ENCODE assay signal across 8 cellular contexts in genomic region chr15:92011611-92012367, GRCh38.
DNase-seq lines count a peak whose midpoint lies in the region; ATAC-seq and TF ChIP-seq lines count a peak whose summit lies in the region.

No MANE protein-coding gene starts in this region.

- H3K4me1 Mint-ChIP-seq in activated CD4-positive, alpha-beta T cell treated with anti-CD3 and anti-CD28 coated beads for 36 hours: peaks cover 73% of the 10 kb centered on the region
- peaks cover 38% of the 10 kb centered on the region for H3K4me1 Mint-ChIP-seq in T-helper 2 cell treated with Interferon-gamma antibody and Interleukin-4, amounts not matched to agents 5 μg/mL and 100 μg/mL, for 36 hours (ENCODE audit: low read depth)
- peaks cover 74% of the 10 kb centered on the region for H3K4me1 Mint-ChIP-seq in stimulated activated effector memory CD8-positive, alpha-beta T cell treated with anti-CD3 and anti-CD28 coated beads, Interleukin-12 subunit alpha, Interleukin-12 subunit beta, amount 100 ng/mL, for 72 hours

- no peaks in the 10 kb centered on the region for H3K36me3 Mint-ChIP-seq in activated CD4-positive, alpha-beta T cell treated with anti-CD3 and anti-CD28 coated beads for 36 hours (ENCODE audit: low read depth)
- H3K36me3 Mint-ChIP-seq in T-helper 2 cell treated with Interferon-gamma antibody and Interleukin-4, amounts not matched to agents 5 μg/mL and 100 μg/mL, for 36 hours (ENCODE audit: low read depth): no peaks in the 10 kb centered on the region
- H3K36me3 Mint-ChIP-seq in stimulated activated effector memory CD8-positive, alpha-beta T cell treated with anti-CD3 and anti-CD28 coated beads, Interleukin-12 subunit alpha, Interleukin-12 subunit beta, amount 100 ng/mL, for 72 hours: no peaks in the 10 kb centered on the region

- no peaks in the 10 kb centered on the region for H3K27me3 Mint-ChIP-seq in activated CD4-positive, alpha-beta T cell treated with anti-CD3 and anti-CD28 coated beads for 36 hours
- H3K27me3 Mint-ChIP-seq in T-helper 2 cell treated with Interferon-gamma antibody and Interleukin-4, amounts not matched to agents 5 μg/mL and 100 μg/mL, for 36 hours (ENCODE audit: low read depth): no peaks in the 10 kb centered on the region

- POLR2A ChIA-PET in activated CD4-positive, alpha-beta T cell treated with anti-CD3 and anti-CD28 coated beads for 36 hours (lab: Charles Lee): interaction anchor here (0.6 to 0.7 kb wide), 2 partner anchors 794 to 832 kb away, joined by 3 to 6 read pairs; no protein-coding TSS in a partner anchor

- CTCF ChIA-PET in activated CD4-positive, alpha-beta T cell treated with anti-CD3 and anti-CD28 coated beads for 36 hours (lab: Charles Lee): interaction anchor here (0.7 to 1.3 kb wide), 3 partner anchors 117 to 306 kb away, joined by 3 to 4 read pairs (median 4); no protein-coding TSS in a partner anchor

- no peak for TF ChIP-seq POLR2A in erythroblast (IDR thresholded peaks at IDR 0.05; ENCODE audit: low read length)

- ATAC-seq in activated CD4-positive, alpha-beta T cell treated with anti-CD3 and anti-CD28 coated beads for 36 hours: peak; percentile 88
- ATAC-seq in stimulated activated effector memory CD8-positive, alpha-beta T cell treated with anti-CD3 and anti-CD28 coated beads, Interleukin-12 subunit alpha, Interleukin-12 subunit beta, amount 100 ng/mL, for 72 hours: peak; percentile 79

- H3K9me3 Mint-ChIP-seq in activated CD4-positive, alpha-beta T cell treated with anti-CD3 and anti-CD28 coated beads for 36 hours (ENCODE audit: low read depth): no peaks in the 10 kb centered on the region
- no peaks in the 10 kb centered on the region for H3K9me3 Mint-ChIP-seq in T-helper 2 cell treated with Interferon-gamma antibody and Interleukin-4, amounts not matched to agents 5 μg/mL and 100 μg/mL, for 36 hours
- no peaks in the 10 kb centered on the region for H3K9me3 Mint-ChIP-seq in stimulated activated effector memory CD8-positive, alpha-beta T cell treated with anti-CD3 and anti-CD28 coated beads, Interleukin-12 subunit alpha, Interleukin-12 subunit beta, amount 100 ng/mL, for 72 hours

- intact Hi-C loops in activated CD4-positive, alpha-beta T cell treated with anti-CD3 and anti-CD28 coated beads for 36 hours (cut with DNase I, micrococcal nuclease): loop anchor here (1.0 to 5.0 kb wide), 4 partner anchors 56 to 154 kb away; no protein-coding TSS in a partner anchor

- peak overlapping the region; percentile 73 for H3K27ac Mint-ChIP-seq in activated CD4-positive, alpha-beta T cell treated with anti-CD3 and anti-CD28 coated beads for 36 hours
- H3K27ac Mint-ChIP-seq in T-helper 2 cell treated with Interferon-gamma antibody and Interleukin-4, amounts not matched to agents 5 μg/mL and 100 μg/mL, for 36 hours: peak overlapping the region; percentile 41
- H3K27ac Mint-ChIP-seq in stimulated activated effector memory CD8-positive, alpha-beta T cell treated with anti-CD3 and anti-CD28 coated beads, Interleukin-12 subunit alpha, Interleukin-12 subunit beta, amount 100 ng/mL, for 72 hours: peak overlapping the region; percentile 22

- DNase-seq in activated CD4-positive, alpha-beta T cell treated with anti-CD3 and anti-CD28 coated beads for 36 hours: peak; percentile 69
- no peak for DNase-seq in activated CD4-positive, alpha-beta T cell treated with anti-CD3 and anti-CD28 coated beads for 4 hours
- peak; percentile 12 for DNase-seq in T-helper 2 cell treated with Interferon-gamma antibody and Interleukin-4, amounts not matched to agents 5 μg/mL and 100 μg/mL, for 36 hours (ENCODE audit: low spot score)
- peak; percentile 30 for DNase-seq in globus pallidus (ENCODE audit: low spot score)
- no peak for DNase-seq in stimulated activated effector memory CD8-positive, alpha-beta T cell treated with anti-CD3 and anti-CD28 coated beads, Interleukin-12 subunit alpha, Interleukin-12 subunit beta, amount 100 ng/mL, for 72 hours (ENCODE audit: low spot score in 2 of 2)
- DNase-seq in GM19240 (ENCODE audit: insufficient read length, low spot score): no peak
- no peak for DNase-seq in erythroblast (lab: John Stamatoyannopoulos, UW)
- DNase-seq in 8988T: no peak

- peak overlapping the region; percentile 53 for H3K4me3 Mint-ChIP-seq in activated CD4-positive, alpha-beta T cell treated with anti-CD3 and anti-CD28 coated beads for 36 hours
- peak overlapping the region; percentile 53 for H3K4me3 Mint-ChIP-seq in T-helper 2 cell treated with Interferon-gamma antibody and Interleukin-4, amounts not matched to agents 5 μg/mL and 100 μg/mL, for 36 hours
- H3K4me3 Mint-ChIP-seq in stimulated activated effector memory CD8-positive, alpha-beta T cell treated with anti-CD3 and anti-CD28 coated beads, Interleukin-12 subunit alpha, Interleukin-12 subunit beta, amount 100 ng/mL, for 72 hours: peak overlapping the region; percentile 49

Comparison
In these comparisons a context has a peak if more than half of its experiments do, and no peak if none do; other contexts are left out.
1. DNase-seq: peak in activated CD4-positive, alpha-beta T cell treated with anti-CD3 and anti-CD28 coated beads for 36 hours (single experiment), T-helper 2 cell treated with Interferon-gamma antibody and Interleukin-4, amounts not matched to agents 5 μg/mL and 100 μg/mL, for 36 hours (single experiment) and globus pallidus (single experiment); none in activated CD4-positive, alpha-beta T cell treated with anti-CD3 and anti-CD28 coated beads for 4 hours (0 of 2), stimulated activated effector memory CD8-positive, alpha-beta T cell treated with anti-CD3 and anti-CD28 coated beads, Interleukin-12 subunit alpha, Interleukin-12 subunit beta, amount 100 ng/mL, for 72 hours (0 of 2), GM19240 (single experiment), erythroblast (0 of 2) and 8988T (single experiment).
2. H3K27ac Mint-ChIP-seq: peak in every context shown above with its lines; median percentile 73 in activated CD4-positive, alpha-beta T cell treated with anti-CD3 and anti-CD28 coated beads for 36 hours; 41 in T-helper 2 cell treated with Interferon-gamma antibody and Interleukin-4, amounts not matched to agents 5 μg/mL and 100 μg/mL, for 36 hours; 22 in stimulated activated effector memory CD8-positive, alpha-beta T cell treated with anti-CD3 and anti-CD28 coated beads, Interleukin-12 subunit alpha, Interleukin-12 subunit beta, amount 100 ng/mL, for 72 hours.
3. Peak in every context shown above with its lines, with median percentiles within 50 percentile points of each other: H3K4me3 Mint-ChIP-seq.